Comparison of ENCODE assay signal across 12 cellular contexts in genomic region chr7:105782391-105783063, GRCh38.
DNase-seq lines count a peak whose midpoint lies in the region; ATAC-seq and TF ChIP-seq lines count a peak whose summit lies in the region.
"Had no signal": no experiment of that assay in that cellular context is flagged by ENCODE, and none has a peak within 500 bp of the region (broad histone marks: within the 10 kb centered on the region; RNA-seq: fewer than 3 reads in every experiment).

No MANE protein-coding gene starts in this region.

- H2BK5ac ChIP-seq in H9 (ENCODE audit: insufficient read length, low read length): no peak overlapping the region

- no peak overlapping the region for H2BK20ac ChIP-seq in H9 (ENCODE audit: low read depth, low read length, poor library complexity, severe bottlenecking)

- no peaks in the 10 kb centered on the region for H3K79me1 ChIP-seq in H9 (ENCODE audit: insufficient read depth, low read depth, low read length, poor library complexity, severe bottlenecking)

- H3K27ac ChIP-seq in H9 (ENCODE audit: insufficient read length, low read depth, low read length): no peak overlapping the region

- no peak overlapping the region for H4K5ac ChIP-seq in H9 (ENCODE audit: insufficient read length, low read depth, low read length)

- H3K36me3 Mint-ChIP-seq in H9 (ENCODE audit: insufficient read depth in 1 of 3, low read depth in 3 of 3): peaks cover 0 to 5% (median 0%) of the 10 kb centered on the region in 3 experiments; a peak in 3 of 7 replicates

- H4K8ac ChIP-seq in H9 (replicated peaks; ENCODE audit: insufficient read length, low read depth, low read length): no peak overlapping the region

- H3K9me3 Mint-ChIP-seq in H9: no peaks in the 10 kb centered on the region; a peak in 1 of 5 replicates
- H3K9me3 Mint-ChIP-seq: central memory CD8-positive, alpha-beta T cell had no signal

- no peak overlapping the region for H3K27ac Mint-ChIP-seq in H9
- H3K27ac Mint-ChIP-seq: stimulated activated naive CD8-positive, alpha-beta T cell treated with anti-CD3 and anti-CD28 coated beads, Interleukin-15, Interleukin-2, amounts not matched to agents 100 ng/mL and 50 ng/mL, for 24 hours had no signal

- no peaks in the 10 kb centered on the region for H3K23me2 ChIP-seq in H9 (ENCODE audit: insufficient read length, low read depth, low read length, poor library complexity, severe bottlenecking)

- no peak overlapping the region for H2BK15ac ChIP-seq in H9 (ENCODE audit: low read depth, low read length)

- peaks cover 3% of the 10 kb centered on the region for H3K27me3 Mint-ChIP-seq in H9 (ENCODE audit: low read depth)
- H3K27me3 Mint-ChIP-seq: central memory CD8-positive, alpha-beta T cell; stimulated activated naive CD8-positive, alpha-beta T cell treated with anti-CD3 and anti-CD28 coated beads, Interleukin-15, Interleukin-2, amounts not matched to agents 100 ng/mL and 50 ng/mL, for 24 hours had no signal

- H3K14ac ChIP-seq in H9 (ENCODE audit: insufficient read depth, low read length): no peak overlapping the region; the same call in 1 of the 2 replicates

- no peak overlapping the region for H3K9ac ChIP-seq in H9 (ENCODE audit: extremely low read depth, insufficient read length, low read length)

- H3K4ac ChIP-seq in H9 (ENCODE audit: low read depth, low read length): no peak overlapping the region

- DNase-seq in H9: no peak
- peak; percentile 41 for DNase-seq in T1000 (lab: John Stamatoyannopoulos, UW)
- peak; percentile 92 for DNase-seq in fibroblast of peridontal ligament (ENCODE audit: extremely low read depth)
- peak in 2 of 3 experiments; percentile 36 to 52 for DNase-seq in stimulated activated CD4-positive, alpha-beta T cell treated with anti-CD3 and anti-CD28 coated beads, TNF-alpha, amount 100 ng/mL, for 24 hours (ENCODE audit: low read depth in 3 of 3)
- DNase-seq in NCI-H2196 (lab: John Stamatoyannopoulos, UW; ENCODE audit: unreplicated experiment): no peak
- DNase-seq in lower leg skin (ENCODE audit: low spot score in 2 of 2): no peak
- DNase-seq: NCI-H510A treated with DMSO at 0.1 percent for 48 hours, nucleus accumbens had no signal

- no peaks in the 10 kb centered on the region for H3K9me3 ChIP-seq in H9 (ENCODE audit: control insufficient read depth, low read depth, low read length)

- no peak overlapping the region for H3T11ph ChIP-seq in H9 (ENCODE audit: low read length)

- intact Hi-C loops in lower leg skin (cut with DNase I; ENCODE audit: low total_unique reads): no loop called here

- no peak for TF ChIP-seq POLR2A in lower leg skin (IDR thresholded peaks at IDR 0.05)

- no peak overlapping the region for H2BK120ac ChIP-seq in H9 (ENCODE audit: low read depth, low read length, poor library complexity, severe bottlenecking)

- H3K56ac ChIP-seq in H9 (ENCODE audit: insufficient read length, low read depth, low read length): no peak overlapping the region

- H2AFZ ChIP-seq in H9 (ENCODE audit: low read length): no peak overlapping the region

- WGBS in H9 (ENCODE audit: extremely low coverage, insufficient read length, low lambda C conversion rate): no CpG with 5 or more reads among the region's 10 CpGs
- 81 to 82% methylated on average over 10 of the region's 10 CpGs for WGBS in lower leg skin, 2 donors

- ATAC-seq in HG03520 (IDR thresholded peaks at IDR 0.05; ENCODE audit: unreplicated experiment): no peak
- ATAC-seq: GM12878 had no signal

- no peaks in the 10 kb centered on the region for H3K79me2 ChIP-seq in H9 (ENCODE audit: insufficient read depth, low read length)

- H3K27me3 ChIP-seq in H9 (ENCODE audit: insufficient read depth, low read length): no peaks in the 10 kb centered on the region

- peak overlapping the region; percentile 42 for H3K18ac ChIP-seq in H9 (ENCODE audit: insufficient read length, low read depth, low read length)

- TF ChIP-seq CTCF in H9 (conservative IDR thresholded peaks at IDR 0.05): no peak
- TF ChIP-seq CTCF in lower leg skin (IDR thresholded peaks at IDR 0.05): no peak

- H4K91ac ChIP-seq in H9 (ENCODE audit: insufficient read length, low read depth, low read length): no peak overlapping the region

- no peak overlapping the region for H2AK5ac ChIP-seq in H9 (ENCODE audit: insufficient read length, low read length)

- H2BK12ac ChIP-seq in H9 (ENCODE audit: insufficient read length, low read depth, low read length): no peak overlapping the region

- no peak overlapping the region for H3K4me2 ChIP-seq in H9 (ENCODE audit: insufficient read depth, insufficient read length, low read length)

- H3K4me1 ChIP-seq in H9 (ENCODE audit: insufficient read depth, low read length): 0 out of 2 replicates have a peak, but pooled peaks cover 3% of the 10 kb centered on the region

- H3K4me1 Mint-ChIP-seq in H9: peaks cover 9 to 10% of the 10 kb centered on the region in 2 experiments

- no peak overlapping the region for H3K23ac ChIP-seq in H9 (ENCODE audit: insufficient read length, low read depth, low read length)

- H3K4me3 Mint-ChIP-seq in H9: no peak overlapping the region
- H3K4me3 Mint-ChIP-seq: central memory CD8-positive, alpha-beta T cell; stimulated activated naive CD8-positive, alpha-beta T cell treated with anti-CD3 and anti-CD28 coated beads, Interleukin-15, Interleukin-2, amounts not matched to agents 100 ng/mL and 50 ng/mL, for 24 hours had no signal

- no peak overlapping the region for H3K4me3 ChIP-seq in lower leg skin (ENCODE audit: low read depth, poor library complexity, severe bottlenecking)
- H3K4me3 ChIP-seq: GM12878 had no signal

- H4K20me1 ChIP-seq in H9 (ENCODE audit: control insufficient read depth, insufficient read depth, insufficient read length): no peaks in the 10 kb centered on the region

Comparison
In these comparisons a context has a peak if more than half of its experiments do, and no peak if none do; other contexts are left out.
1. DNase-seq: peak in T1000 (single experiment), fibroblast of peridontal ligament (single experiment) and stimulated activated CD4-positive, alpha-beta T cell treated with anti-CD3 and anti-CD28 coated beads, TNF-alpha, amount 100 ng/mL, for 24 hours (2 of 3); none in H9 (single experiment), NCI-H2196 (single experiment) and lower leg skin (0 of 2).